In genomic region chr11:57698843-57699365, GRCh38 we compare ENCODE assay signal across 26 cellular contexts. TPM values are rescaled to one million over a fixed set of nuclear protein-coding genes. Genes with fewer than 3 reads are reported as not detected.
DNase-seq lines count a peak whose midpoint lies in the region; ATAC-seq and TF ChIP-seq lines count a peak whose summit lies in the region.
"Had no signal": no experiment of that assay in that cellular context is flagged by ENCODE, and none has a peak within 500 bp of the region (broad histone marks: within the 10 kb centered on the region; RNA-seq: fewer than 3 reads in every experiment).

No MANE protein-coding gene starts in this region.

- no peaks in the 10 kb centered on the region for H3K9me3 Mint-ChIP-seq in activated CD8-positive, alpha-beta memory T cell treated with anti-CD3 and anti-CD28 coated beads, Interleukin-2, amount 10 ng/mL, durations not matched to agents 7 days and 5 days (ENCODE audit: low read depth)
- H3K9me3 Mint-ChIP-seq in endodermal cell = no peaks in the 10 kb centered on the region
- no peaks in the 10 kb centered on the region for H3K9me3 Mint-ChIP-seq in stimulated activated effector memory CD8-positive, alpha-beta T cell treated with anti-CD3 and anti-CD28 coated beads, Interleukin-12 subunit alpha, Interleukin-12 subunit beta, amount 100 ng/mL, for 72 hours
- H3K9me3 Mint-ChIP-seq: activated B cell treated with CpG ODN at 0.5 μM for 24 hours; activated naive CD4-positive, alpha-beta T cell treated with anti-CD3 and anti-CD28 coated beads, Interleukin-2, amount 50 U/mL, for 72 hours; neural crest cell; stimulated activated naive B cell treated with anti-CD40 and anti-IgM and Interleukin-4, amounts not matched to agents 10 μg/mL and 1 μg/mL and 100 μg/mL, for 72 hours had no signal

- peaks cover 82% of the 10 kb centered on the region for H3K36me3 ChIP-seq in endodermal cell (ENCODE audit: control insufficient read depth, insufficient read depth, low read length)

- H3K36me3 Mint-ChIP-seq in activated CD8-positive, alpha-beta memory T cell treated with anti-CD3 and anti-CD28 coated beads, Interleukin-2, amount 10 ng/mL, durations not matched to agents 7 days and 5 days = peaks cover 43% of the 10 kb centered on the region
- peaks cover 73% of the 10 kb centered on the region for H3K36me3 Mint-ChIP-seq in endodermal cell (ENCODE audit: low read depth)
- H3K36me3 Mint-ChIP-seq in stimulated activated effector memory CD8-positive, alpha-beta T cell treated with anti-CD3 and anti-CD28 coated beads, Interleukin-12 subunit alpha, Interleukin-12 subunit beta, amount 100 ng/mL, for 72 hours = peaks cover 100% of the 10 kb centered on the region

- whole genome bisulfite sequencing in endodermal cell (ENCODE audit: insufficient coverage in 1 of 2, insufficient read length in 1 of 2), 2 experiments = 95 to 96% methylated on average over 13 to 18 of the region's 18 CpGs

- H3K27me3 ChIP-seq in endodermal cell (ENCODE audit: control insufficient read depth, insufficient read depth, low read length, poor library complexity, severe bottlenecking) = no peaks in the 10 kb centered on the region
- H3K27me3 ChIP-seq: breast epithelium, right lobe of liver had no signal

- no peak for TF ChIP-seq CTCF in endodermal cell (conservative IDR thresholded peaks at IDR 0.05)

- H3K4me3 ChIP-seq in endodermal cell (ENCODE audit: low read length) = no peak overlapping the region
- H3K4me3 ChIP-seq: breast epithelium, right lobe of liver had no signal

- H3K27ac ChIP-seq in endodermal cell (ENCODE audit: low read depth, low read length) = no peak overlapping the region
- H3K27ac ChIP-seq: breast epithelium, epithelial cell of prostate, right lobe of liver had no signal

- H3K4me1 Mint-ChIP-seq in activated CD8-positive, alpha-beta memory T cell treated with anti-CD3 and anti-CD28 coated beads, Interleukin-2, amount 10 ng/mL, durations not matched to agents 7 days and 5 days = no peaks in the 10 kb centered on the region
- H3K4me1 Mint-ChIP-seq in endodermal cell = peaks cover 4% of the 10 kb centered on the region
- no peaks in the 10 kb centered on the region for H3K4me1 Mint-ChIP-seq in stimulated activated effector memory CD8-positive, alpha-beta T cell treated with anti-CD3 and anti-CD28 coated beads, Interleukin-12 subunit alpha, Interleukin-12 subunit beta, amount 100 ng/mL, for 72 hours
- H3K4me1 Mint-ChIP-seq: activated B cell treated with CpG ODN at 0.5 μM for 24 hours; neural crest cell; stimulated activated naive B cell treated with anti-CD40 and anti-IgM and Interleukin-4, amounts not matched to agents 10 μg/mL and 1 μg/mL and 100 μg/mL, for 72 hours had no signal

- H3K4me1 ChIP-seq in endodermal cell (ENCODE audit: control insufficient read depth, insufficient read depth, low read length) = no peaks in the 10 kb centered on the region
- H3K4me1 ChIP-seq: breast epithelium, right lobe of liver had no signal

- no peak overlapping the region for H3K4me3 Mint-ChIP-seq in activated CD8-positive, alpha-beta memory T cell treated with anti-CD3 and anti-CD28 coated beads, Interleukin-2, amount 10 ng/mL, durations not matched to agents 7 days and 5 days
- no peak overlapping the region for H3K4me3 Mint-ChIP-seq in endodermal cell
- no peak overlapping the region for H3K4me3 Mint-ChIP-seq in stimulated activated effector memory CD8-positive, alpha-beta T cell treated with anti-CD3 and anti-CD28 coated beads, Interleukin-12 subunit alpha, Interleukin-12 subunit beta, amount 100 ng/mL, for 72 hours
- H3K4me3 Mint-ChIP-seq: activated B cell treated with CpG ODN at 0.5 μM for 24 hours; neural crest cell; stimulated activated naive B cell treated with anti-CD40 and anti-IgM and Interleukin-4, amounts not matched to agents 10 μg/mL and 1 μg/mL and 100 μg/mL, for 72 hours had no signal

- H3K27me3 Mint-ChIP-seq in activated CD8-positive, alpha-beta memory T cell treated with anti-CD3 and anti-CD28 coated beads, Interleukin-2, amount 10 ng/mL, durations not matched to agents 7 days and 5 days = no peaks in the 10 kb centered on the region
- no peaks in the 10 kb centered on the region for H3K27me3 Mint-ChIP-seq in endodermal cell (ENCODE audit: insufficient read depth)
- H3K27me3 Mint-ChIP-seq: activated B cell treated with CpG ODN at 0.5 μM for 24 hours; stimulated activated naive B cell treated with anti-CD40 and anti-IgM and Interleukin-4, amounts not matched to agents 10 μg/mL and 1 μg/mL and 100 μg/mL, for 72 hours had no signal

- H3K9me3 ChIP-seq in endodermal cell (ENCODE audit: control insufficient read depth, low read length) = no peaks in the 10 kb centered on the region
- H3K9me3 ChIP-seq: breast epithelium, right lobe of liver had no signal

- ATAC-seq in activated CD8-positive, alpha-beta memory T cell treated with anti-CD3 and anti-CD28 coated beads, Interleukin-2, amount 10 ng/mL, durations not matched to agents 7 days and 5 days = peak; percentile 27
- peak; percentile 24 for ATAC-seq in stimulated activated effector memory CD8-positive, alpha-beta T cell treated with anti-CD3 and anti-CD28 coated beads, Interleukin-12 subunit alpha, Interleukin-12 subunit beta, amount 100 ng/mL, for 72 hours
- ATAC-seq in GM21737 (IDR thresholded peaks at IDR 0.05; ENCODE audit: unreplicated experiment) = no peak
- ATAC-seq: activated naive CD4-positive, alpha-beta T cell treated with anti-CD3 and anti-CD28 coated beads, Interleukin-2, amount 50 U/mL, for 72 hours; stimulated activated naive B cell treated with anti-CD40 and anti-IgM and Interleukin-4, amounts not matched to agents 10 μg/mL and 1 μg/mL and 100 μg/mL, for 72 hours had no signal

- no peak for DNase-seq in activated CD8-positive, alpha-beta memory T cell treated with anti-CD3 and anti-CD28 coated beads, Interleukin-2, amount 10 ng/mL, durations not matched to agents 7 days and 5 days
- no peak for DNase-seq in activated CD8-positive, alpha-beta memory T cell treated with anti-CD3 and anti-CD28 coated beads, Interleukin-2, amount 50 U/mL, for 48 hours
- DNase-seq in endodermal cell = no peak
- no peak for DNase-seq in stimulated activated effector memory CD8-positive, alpha-beta T cell treated with anti-CD3 and anti-CD28 coated beads, Interleukin-12 subunit alpha, Interleukin-12 subunit beta, amount 100 ng/mL, for 72 hours (ENCODE audit: low spot score in 2 of 2)
- DNase-seq in activated CD4-positive, CD25-positive, alpha-beta regulatory T cell treated with anti-CD3 and anti-CD28 coated beads, Interleukin-2, amount 50 U/mL, for 72 hours = no peak
- DNase-seq: 8988T; activated B cell treated with CpG ODN at 0.5 μM for 24 hours; activated CD8-positive, alpha-beta memory T cell treated with anti-CD3 and anti-CD28 coated beads, Interleukin-2, amount 50 U/mL, for 4 hours; Calu3; effector CD4-positive, alpha-beta T cell; KBM-7; kidney; mammary epithelial cell; NCI-H1105; NCI-H2029; NCI-H2227 treated with DMSO at 0.1 percent for 48 hours; NCI-H69; right lobe of liver; SIG-M5; stimulated activated CD4-positive, alpha-beta T cell treated with anti-CD3 and anti-CD28 coated beads, Interleukin-4, amount 100 ng/mL, for 1 hour; stimulated activated naive B cell treated with anti-CD40 and anti-IgM and Interleukin-4, amounts not matched to agents 10 μg/mL and 1 μg/mL and 100 μg/mL, for 72 hours had no signal

- CTCF ChIA-PET in activated CD8-positive, alpha-beta memory T cell treated with anti-CD3 and anti-CD28 coated beads, Interleukin-2, amount 10 ng/mL, durations not matched to agents 7 days and 5 days (lab: Charles Lee) = interaction anchor here (0.9 to 1.7 kb wide), 2 partner anchors 11 to 101 kb away, joined by 3 to 4 read pairs; no protein-coding TSS in a partner anchor

- no peak overlapping the region for H3K27ac Mint-ChIP-seq in activated CD8-positive, alpha-beta memory T cell treated with anti-CD3 and anti-CD28 coated beads, Interleukin-2, amount 10 ng/mL, durations not matched to agents 7 days and 5 days
- H3K27ac Mint-ChIP-seq in endodermal cell = peak overlapping the region; percentile 15
- H3K27ac Mint-ChIP-seq in stimulated activated effector memory CD8-positive, alpha-beta T cell treated with anti-CD3 and anti-CD28 coated beads, Interleukin-12 subunit alpha, Interleukin-12 subunit beta, amount 100 ng/mL, for 72 hours = peak overlapping the region; percentile 78
- H3K27ac Mint-ChIP-seq: activated B cell treated with CpG ODN at 0.5 μM for 24 hours had no signal

- H3K9ac ChIP-seq in endodermal cell (ENCODE audit: extremely low read depth, low read length, poor library complexity, severe bottlenecking) = no peak overlapping the region

RNA-seq across cellular contexts. Expression of gene MED19, which starts 13.1 kb away (rescaled TPM):
- total RNA-seq in activated CD8-positive, alpha-beta memory T cell treated with anti-CD3 and anti-CD28 coated beads, Interleukin-2, amount 10 ng/mL, durations not matched to agents 7 days and 5 days = 10 to 100 TPM; 11.7 to 14.9 TPM
- 10 to 100 TPM; 18.5 TPM for total RNA-seq in endodermal cell
- 30.2 TPM for polyA plus RNA-seq in endodermal cell (2013, experiment 1 of 2)
- 28.0 TPM for polyA plus RNA-seq in endodermal cell (2013, experiment 2 of 2)

RNA-seq across cellular contexts. Expression of gene TMX2, which starts 13.5 kb away (rescaled TPM):
- total RNA-seq in activated CD8-positive, alpha-beta memory T cell treated with anti-CD3 and anti-CD28 coated beads, Interleukin-2, amount 10 ng/mL, durations not matched to agents 7 days and 5 days = 10 to 100 TPM; 58.2 to 77.4 TPM
- total RNA-seq in endodermal cell = 10 to 100 TPM; 67.6 to 79.2 TPM
- polyA plus RNA-seq in endodermal cell (2013, experiment 1 of 2) = 72.3 TPM
- 62.6 TPM for polyA plus RNA-seq in endodermal cell (2013, experiment 2 of 2)

RNA-seq across cellular contexts. Expression of gene ZDHHC5, which starts 31.0 kb away (rescaled TPM):
- 10 to 100 TPM; 74.5 to 75.9 TPM for total RNA-seq in activated CD8-positive, alpha-beta memory T cell treated with anti-CD3 and anti-CD28 coated beads, Interleukin-2, amount 10 ng/mL, durations not matched to agents 7 days and 5 days
- 10 to 100 TPM; 70.7 to 77.1 TPM for total RNA-seq in endodermal cell
- 30.5 TPM for polyA plus RNA-seq in endodermal cell (2013, experiment 1 of 2)
- 31.6 TPM for polyA plus RNA-seq in endodermal cell (2013, experiment 2 of 2)

RNA-seq across cellular contexts. Expression of gene CLP1, which starts 41.3 kb away (rescaled TPM):
- total RNA-seq in activated CD8-positive, alpha-beta memory T cell treated with anti-CD3 and anti-CD28 coated beads, Interleukin-2, amount 10 ng/mL, durations not matched to agents 7 days and 5 days = 10 to 100 TPM; 15.7 to 22.6 TPM
- total RNA-seq in endodermal cell = 10 to 100 TPM; 23.7 to 25.2 TPM
- polyA plus RNA-seq in endodermal cell (2013, experiment 1 of 2) = 17.7 TPM
- 15.0 TPM for polyA plus RNA-seq in endodermal cell (2013, experiment 2 of 2)

RNA-seq across cellular contexts. Expression of gene SELENOH, which starts 42.4 kb away (rescaled TPM):
- total RNA-seq in activated CD8-positive, alpha-beta memory T cell treated with anti-CD3 and anti-CD28 coated beads, Interleukin-2, amount 10 ng/mL, durations not matched to agents 7 days and 5 days = 100 to 1,000 TPM; 114 to 145 TPM
- total RNA-seq in endodermal cell = 100 to 1,000 TPM; 213 to 226 TPM
- 154 TPM for polyA plus RNA-seq in endodermal cell (2013, experiment 1 of 2)
- polyA plus RNA-seq in endodermal cell (2013, experiment 2 of 2) = 152 TPM
